ENCODE assay signal across 8 cellular contexts in genomic region chr9:114397219-114397847, GRCh38.
A peak's percentile ranks its signal among the peaks of the same experiment; 100 is the strongest.
DNase-seq lines count a peak whose midpoint lies in the region; ATAC-seq and TF ChIP-seq lines count a peak whose summit lies in the region.

No MANE protein-coding gene starts in this region.

- H3K4me3 Mint-ChIP-seq in stimulated activated naive B cell treated with anti-CD40 and anti-IgM and Interleukin-4, amounts not matched to agents 10 μg/mL and 1 μg/mL and 100 μg/mL, for 72 hours = peak overlapping the region; percentile 88 to 93

- peaks cover 7 to 32% of the 10 kb centered on the region in 2 donors for H3K36me3 Mint-ChIP-seq in stimulated activated naive B cell treated with anti-CD40 and anti-IgM and Interleukin-4, amounts not matched to agents 10 μg/mL and 1 μg/mL and 100 μg/mL, for 72 hours

- POLR2A ChIA-PET in HEK293 (lab: Yijun Ruan, JAX) = interaction anchor here (1.1 kb wide), 1 partner anchor 190 kb away, joined by 3 read pairs; the partner anchor contains the start of gene ATP6V1G1

- H3K4me3 ChIP-seq in HEK293 (ENCODE audit: low read depth, low read length) (peak overlapping the region; percentile 66), WERI-Rb-1 (ENCODE audit: low read depth, low read length) (peak overlapping the region; percentile 87), iPS DF 6.9 (ENCODE audit: low read length) (peak overlapping the region; percentile 77; the same call in 1 of the 2 replicates)

- H3K4me1 ChIP-seq in HEK293 (ENCODE audit: control insufficient read depth, insufficient read depth, low read length) (no peaks in the 10 kb centered on the region), iPS DF 6.9 (ENCODE audit: control insufficient read depth, insufficient read depth, low read length) (peaks cover 3% of the 10 kb centered on the region; the same call in 1 of the 2 replicates)

- no peak overlapping the region for H3K27ac ChIP-seq in HEK293 (ENCODE audit: extremely low read depth, low read depth, low read length)
- peak overlapping the region; percentile 82 for H3K27ac ChIP-seq in WERI-Rb-1
- no peak overlapping the region for H3K27ac ChIP-seq in iPS DF 6.9 (ENCODE audit: low read length)

- H3K9me3 ChIP-seq in HEK293 (ENCODE audit: control insufficient read depth, insufficient read depth, low read depth, low read length) = no peaks in the 10 kb centered on the region
- no peaks in the 10 kb centered on the region for H3K9me3 ChIP-seq in WERI-Rb-1 (ENCODE audit: severe bottlenecking)
- no peaks in the 10 kb centered on the region for H3K9me3 ChIP-seq in iPS DF 6.9 (ENCODE audit: control insufficient read depth, insufficient read depth, low read length)

- H3K27ac Mint-ChIP-seq in stimulated activated naive B cell treated with anti-CD40 and anti-IgM and Interleukin-4, amounts not matched to agents 10 μg/mL and 1 μg/mL and 100 μg/mL, for 72 hours = peak overlapping the region; percentile 94

- TF ChIP-seq CTCF in HEK293 (tag by site-specific recombination; IDR thresholded peaks at IDR 0.05) (no peak), WERI-Rb-1 (IDR thresholded peaks at IDR 0.05; ENCODE audit: low read depth, low read length) (no peak)

- H3K9me3 Mint-ChIP-seq in stimulated activated naive B cell treated with anti-CD40 and anti-IgM and Interleukin-4, amounts not matched to agents 10 μg/mL and 1 μg/mL and 100 μg/mL, for 72 hours = no peaks in the 10 kb centered on the region

- peak; percentile 54 for DNase-seq in WERI-Rb-1
- DNase-seq in iPS DF 6.9 (ENCODE audit: low read depth, low spot score) = no peak
- DNase-seq in stimulated activated naive B cell treated with anti-CD40 and anti-IgM and Interleukin-4, amounts not matched to agents 10 μg/mL and 1 μg/mL and 100 μg/mL, for 72 hours = no peak
- DNase-seq in NCI-H524 (lab: John Stamatoyannopoulos, UW) = no peak
- no peak for DNase-seq in GOT3 (lab: John Stamatoyannopoulos, UW)
- DNase-seq in SW 1271 (lab: John Stamatoyannopoulos, UW) = no peak
- no peak for DNase-seq in putamen (ENCODE audit: low spot score)

- no CpG with 5 or more reads among the region's 14 CpGs for WGBS in iPS DF 6.9 (ENCODE audit: insufficient coverage, insufficient read length)

- no peaks in the 10 kb centered on the region for H3K27me3 Mint-ChIP-seq in stimulated activated naive B cell treated with anti-CD40 and anti-IgM and Interleukin-4, amounts not matched to agents 10 μg/mL and 1 μg/mL and 100 μg/mL, for 72 hours

- H3K36me3 ChIP-seq in HEK293 (ENCODE audit: control insufficient read depth in 2 of 2, insufficient read depth in 1 of 2, low read length in 2 of 2) (peaks cover 0 to 2% of the 10 kb centered on the region in 2 experiments; a peak in 1 of 3 replicates), WERI-Rb-1 (peaks cover 38% of the 10 kb centered on the region), iPS DF 6.9 (ENCODE audit: control insufficient read depth, insufficient read depth, low read length) (no peaks in the 10 kb centered on the region)

- H3K27me3 ChIP-seq in WERI-Rb-1 (ENCODE audit: insufficient read depth, low read depth, severe bottlenecking) (no peaks in the 10 kb centered on the region), iPS DF 6.9 (ENCODE audit: control insufficient read depth, insufficient read depth, low read length) (no peaks in the 10 kb centered on the region)

- peaks cover 33 to 55% of the 10 kb centered on the region in 2 donors for H3K4me1 Mint-ChIP-seq in stimulated activated naive B cell treated with anti-CD40 and anti-IgM and Interleukin-4, amounts not matched to agents 10 μg/mL and 1 μg/mL and 100 μg/mL, for 72 hours

- no peak for ATAC-seq in stimulated activated naive B cell treated with anti-CD40 and anti-IgM and Interleukin-4, amounts not matched to agents 10 μg/mL and 1 μg/mL and 100 μg/mL, for 72 hours (replicated peaks)

- CTCF ChIA-PET in HEK293 (lab: Yijun Ruan, JAX) = interaction anchor here (0.6 to 1.2 kb wide), 5 partner anchors 8 to 289 kb away, joined by 3 to 4 read pairs (median 4); no protein-coding TSS in a partner anchor

TF ChIP-seq in HEK293, 187 proteins besides CTCF, POLR2A, EP300 and RAD21:
- TF ChIP-seq ZNF830 (tag by site-specific recombination; IDR thresholded peaks at IDR 0.05; ENCODE audit: low read depth) (no peak), ZNF768 (tag by site-specific recombination; IDR thresholded peaks at IDR 0.05) (peak; percentile 88)
TF ChIP-seq in HEK293: peak in this region for 1.
